3 cellular contexts compared by ENCODE assay signal in genomic region chr2:21022792-21023367, GRCh38.
TF ChIP-seq lines count a peak whose summit lies in the region.

No MANE protein-coding gene starts in this region.

TF ChIP-seq in HepG2, 621 proteins besides CTCF, POLR2A, EP300 and RAD21 (continues in another document):
- TF ChIP-seq SPEN (CRISPR knock-in tag; IDR thresholded peaks at IDR 0.05; ENCODE audit: low read depth) (no peak), HNF4G (IDR thresholded peaks at IDR 0.05; ENCODE audit: borderline replicate concordance, low read depth, low read length) (no peak), HNF4G (CRISPR knock-in tag; IDR thresholded peaks at IDR 0.05; ENCODE audit: borderline replicate concordance, low read depth) (no peak), FUBP1 (CRISPR knock-in tag; IDR thresholded peaks at IDR 0.05; ENCODE audit: borderline replicate concordance) (0 out of 2 replicates have a peak, but pooled peaks have one; percentile 89), RBM22 (optimal IDR thresholded peaks at IDR 0.05; ENCODE audit: low read length) (peak; percentile 100), BHLHE40 (IDR thresholded peaks at IDR 0.05; ENCODE audit: low read length) (no peak), ZNF275 (CRISPR knock-in tag; IDR thresholded peaks at IDR 0.05; ENCODE audit: borderline replicate concordance) (0 out of 2 replicates have a peak, but pooled peaks have one; percentile 18), SSRP1 (CRISPR knock-in tag; IDR thresholded peaks at IDR 0.05) (peak; percentile 25; the same call in 1 of the 2 replicates), PAF1 (CRISPR knock-in tag; IDR thresholded peaks at IDR 0.05) (peak; percentile 93), KLF16 (CRISPR knock-in tag; IDR thresholded peaks at IDR 0.05) (peak in 1 of 2 experiments; percentile 32; a peak in 1 of 4 replicates), ATF7 (IDR thresholded peaks at IDR 0.05) (no peak), ATF7 (CRISPR knock-in tag; IDR thresholded peaks at IDR 0.05) (no peak), ZNF317 (CRISPR knock-in tag; IDR thresholded peaks at IDR 0.05) (no peak), POLR2G (IDR thresholded peaks at IDR 0.05; ENCODE audit: low read depth, low read length) (peak; percentile 76; the same call in 1 of the 2 replicates), ZNF800 (CRISPR knock-in tag; IDR thresholded peaks at IDR 0.05) (0 out of 2 replicates have a peak, but pooled peaks have one; percentile 39), GLI4 (CRISPR knock-in tag; IDR thresholded peaks at IDR 0.05; ENCODE audit: borderline replicate concordance) (0 out of 2 replicates have a peak, but pooled peaks have one; percentile 59), TSC22D2 (CRISPR knock-in tag; IDR thresholded peaks at IDR 0.05; ENCODE audit: borderline replicate concordance) (no peak)

TF ChIP-seq in H1, 55 proteins besides CTCF, POLR2A, EP300 and RAD21:
- no peak for TF ChIP-seq ZNF274 (IDR thresholded peaks at IDR 0.05; ENCODE audit: borderline replicate concordance, extremely low read depth, low read length)
- TF ChIP-seq CTBP2 (IDR thresholded peaks at IDR 0.05; ENCODE audit: borderline replicate concordance, insufficient read depth, insufficient read length, low read length) = no peak
- TF ChIP-seq BRCA1 (IDR thresholded peaks at IDR 0.05; ENCODE audit: low read depth, low read length) = no peak
- no peak for TF ChIP-seq TEAD4 (IDR thresholded peaks at IDR 0.05; ENCODE audit: low read depth, low read length)
- TF ChIP-seq CEBPB (IDR thresholded peaks at IDR 0.05; ENCODE audit: low read depth, low read length) = no peak
- TF ChIP-seq YY1 (IDR thresholded peaks at IDR 0.05; ENCODE audit: low read depth, low read length) = no peak
- TF ChIP-seq SAP30 (IDR thresholded peaks at IDR 0.05; ENCODE audit: insufficient read depth, insufficient replicate concordance, low read length) = no peak
- TF ChIP-seq GTF2F1 (IDR thresholded peaks at IDR 0.05; ENCODE audit: borderline replicate concordance, low read depth, low read length) = no peak
- TF ChIP-seq CHD7 (IDR thresholded peaks at IDR 0.05; ENCODE audit: insufficient replicate concordance, low read length) = no peak
- TF ChIP-seq TBP (IDR thresholded peaks at IDR 0.05; ENCODE audit: low read depth, low read length) = no peak
- no peak for TF ChIP-seq HDAC2 (IDR thresholded peaks at IDR 0.05; ENCODE audit: borderline replicate concordance in 1 of 2, low read depth in 2 of 2, low read length in 2 of 2)
- TF ChIP-seq JUN (IDR thresholded peaks at IDR 0.05; ENCODE audit: low read depth, low read length) = no peak

TF ChIP-seq in liver, 16 proteins besides CTCF, POLR2A, EP300 and RAD21:
- TF ChIP-seq SP1 (IDR thresholded peaks at IDR 0.05) = peak; percentile 18
- no peak for TF ChIP-seq FOXA2 (IDR thresholded peaks at IDR 0.05)
- TF ChIP-seq TAF1 (conservative IDR thresholded peaks at IDR 0.05) = no peak
- no peak for TF ChIP-seq YY1 (IDR thresholded peaks at IDR 0.05)
